1 cellular context compared by ENCODE assay signal in the genomic region with DNA sequence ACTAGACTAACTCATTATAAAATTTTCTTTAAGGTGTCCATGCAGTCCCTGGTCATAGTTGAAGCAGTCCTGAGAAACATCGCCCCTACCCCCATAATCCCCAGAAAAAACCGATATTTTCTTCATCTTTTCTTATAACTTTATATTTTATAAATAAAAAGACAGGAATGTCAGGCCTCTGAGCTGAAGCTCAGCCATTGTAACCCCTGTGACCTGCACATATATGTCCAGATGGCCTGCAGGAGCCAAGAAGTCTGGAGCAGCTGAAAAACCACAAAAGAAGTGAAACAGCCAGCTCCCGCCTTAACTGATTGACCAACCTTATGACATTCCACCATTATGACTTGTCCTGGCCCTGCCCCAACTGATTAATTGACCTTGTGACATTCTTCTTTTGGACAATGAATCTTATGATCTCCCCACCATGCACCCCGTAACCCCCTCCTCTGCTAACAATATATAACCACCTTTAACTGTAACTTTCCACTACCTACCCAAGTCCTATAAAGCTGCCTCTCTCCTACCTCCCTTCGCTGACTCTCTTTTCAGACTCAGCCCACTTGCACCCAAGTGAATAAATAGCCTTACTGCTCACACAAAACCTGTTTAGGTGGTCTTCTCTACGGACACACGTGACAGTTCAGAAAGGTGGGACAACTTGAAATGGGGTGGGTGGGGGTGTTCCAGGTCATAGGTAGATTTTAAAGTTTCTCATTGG.
A peak's percentile ranks its signal among the peaks of the same experiment; 100 is the strongest.
TF ChIP-seq lines count a peak whose summit lies in the region.
"Not testable (repeated sequence)": the region's sequence is repeated elsewhere in the genome, so short reads cannot be mapped to it uniquely, and the experiment has no call there.

No MANE protein-coding gene starts in this region.

TF ChIP-seq in K562, 482 proteins besides CTCF, POLR2A, EP300 and RAD21 (continued from another document and continues in another):
- TF ChIP-seq, protein P1, sequence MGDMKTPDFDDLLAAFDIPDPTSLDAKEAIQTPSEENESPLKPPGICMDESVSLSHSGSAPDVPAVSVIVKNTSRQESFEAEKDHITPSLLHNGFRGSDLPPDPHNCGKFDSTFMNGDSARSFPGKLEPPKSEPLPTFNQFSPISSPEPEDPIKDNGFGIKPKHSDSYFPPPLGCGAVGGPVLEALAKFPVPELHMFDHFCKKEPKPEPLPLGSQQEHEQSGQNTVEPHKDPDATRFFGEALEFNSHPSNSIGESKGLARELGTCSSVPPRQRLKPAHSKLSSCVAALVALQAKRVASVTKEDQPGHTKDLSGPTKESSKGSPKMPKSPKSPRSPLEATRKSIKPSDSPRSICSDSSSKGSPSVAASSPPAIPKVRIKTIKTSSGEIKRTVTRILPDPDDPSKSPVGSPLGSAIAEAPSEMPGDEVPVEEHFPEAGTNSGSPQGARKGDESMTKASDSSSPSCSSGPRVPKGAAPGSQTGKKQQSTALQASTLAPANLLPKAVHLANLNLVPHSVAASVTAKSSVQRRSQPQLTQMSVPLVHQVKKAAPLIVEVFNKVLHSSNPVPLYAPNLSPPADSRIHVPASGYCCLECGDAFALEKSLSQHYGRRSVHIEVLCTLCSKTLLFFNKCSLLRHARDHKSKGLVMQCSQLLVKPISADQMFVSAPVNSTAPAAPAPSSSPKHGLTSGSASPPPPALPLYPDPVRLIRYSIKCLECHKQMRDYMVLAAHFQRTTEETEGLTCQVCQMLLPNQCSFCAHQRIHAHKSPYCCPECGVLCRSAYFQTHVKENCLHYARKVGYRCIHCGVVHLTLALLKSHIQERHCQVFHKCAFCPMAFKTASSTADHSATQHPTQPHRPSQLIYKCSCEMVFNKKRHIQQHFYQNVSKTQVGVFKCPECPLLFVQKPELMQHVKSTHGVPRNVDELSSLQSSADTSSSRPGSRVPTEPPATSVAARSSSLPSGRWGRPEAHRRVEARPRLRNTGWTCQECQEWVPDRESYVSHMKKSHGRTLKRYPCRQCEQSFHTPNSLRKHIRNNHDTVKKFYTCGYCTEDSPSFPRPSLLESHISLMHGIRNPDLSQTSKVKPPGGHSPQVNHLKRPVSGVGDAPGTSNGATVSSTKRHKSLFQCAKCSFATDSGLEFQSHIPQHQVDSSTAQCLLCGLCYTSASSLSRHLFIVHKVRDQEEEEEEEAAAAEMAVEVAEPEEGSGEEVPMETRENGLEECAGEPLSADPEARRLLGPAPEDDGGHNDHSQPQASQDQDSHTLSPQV (IDR thresholded peaks at IDR 0.05): peak; percentile 97
- TF ChIP-seq, protein P2, sequence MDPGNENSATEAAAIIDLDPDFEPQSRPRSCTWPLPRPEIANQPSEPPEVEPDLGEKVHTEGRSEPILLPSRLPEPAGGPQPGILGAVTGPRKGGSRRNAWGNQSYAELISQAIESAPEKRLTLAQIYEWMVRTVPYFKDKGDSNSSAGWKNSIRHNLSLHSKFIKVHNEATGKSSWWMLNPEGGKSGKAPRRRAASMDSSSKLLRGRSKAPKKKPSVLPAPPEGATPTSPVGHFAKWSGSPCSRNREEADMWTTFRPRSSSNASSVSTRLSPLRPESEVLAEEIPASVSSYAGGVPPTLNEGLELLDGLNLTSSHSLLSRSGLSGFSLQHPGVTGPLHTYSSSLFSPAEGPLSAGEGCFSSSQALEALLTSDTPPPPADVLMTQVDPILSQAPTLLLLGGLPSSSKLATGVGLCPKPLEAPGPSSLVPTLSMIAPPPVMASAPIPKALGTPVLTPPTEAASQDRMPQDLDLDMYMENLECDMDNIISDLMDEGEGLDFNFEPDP (CRISPR knock-in tag; IDR thresholded peaks at IDR 0.05): peak; percentile 33; the same call in 1 of the 2 replicates
- TF ChIP-seq KLF13 (tag; IDR thresholded peaks at IDR 0.05; ENCODE audit: borderline replicate concordance, low read depth): 0 out of 2 replicates have a peak, but pooled peaks have one; percentile 3
- peak; percentile 54; the same call in 1 of the 2 replicates for TF ChIP-seq TRIM28 (IDR thresholded peaks at IDR 0.05)
- peak; percentile 56 for TF ChIP-seq CREM (IDR thresholded peaks at IDR 0.05; ENCODE audit: low read depth)
- TF ChIP-seq SMARCE1 (IDR thresholded peaks at IDR 0.05): peak; percentile 80
- peak; percentile 70; the same call in 1 of the 2 replicates for TF ChIP-seq BACH1 (tag; IDR thresholded peaks at IDR 0.05)
- TF ChIP-seq, protein P3, sequence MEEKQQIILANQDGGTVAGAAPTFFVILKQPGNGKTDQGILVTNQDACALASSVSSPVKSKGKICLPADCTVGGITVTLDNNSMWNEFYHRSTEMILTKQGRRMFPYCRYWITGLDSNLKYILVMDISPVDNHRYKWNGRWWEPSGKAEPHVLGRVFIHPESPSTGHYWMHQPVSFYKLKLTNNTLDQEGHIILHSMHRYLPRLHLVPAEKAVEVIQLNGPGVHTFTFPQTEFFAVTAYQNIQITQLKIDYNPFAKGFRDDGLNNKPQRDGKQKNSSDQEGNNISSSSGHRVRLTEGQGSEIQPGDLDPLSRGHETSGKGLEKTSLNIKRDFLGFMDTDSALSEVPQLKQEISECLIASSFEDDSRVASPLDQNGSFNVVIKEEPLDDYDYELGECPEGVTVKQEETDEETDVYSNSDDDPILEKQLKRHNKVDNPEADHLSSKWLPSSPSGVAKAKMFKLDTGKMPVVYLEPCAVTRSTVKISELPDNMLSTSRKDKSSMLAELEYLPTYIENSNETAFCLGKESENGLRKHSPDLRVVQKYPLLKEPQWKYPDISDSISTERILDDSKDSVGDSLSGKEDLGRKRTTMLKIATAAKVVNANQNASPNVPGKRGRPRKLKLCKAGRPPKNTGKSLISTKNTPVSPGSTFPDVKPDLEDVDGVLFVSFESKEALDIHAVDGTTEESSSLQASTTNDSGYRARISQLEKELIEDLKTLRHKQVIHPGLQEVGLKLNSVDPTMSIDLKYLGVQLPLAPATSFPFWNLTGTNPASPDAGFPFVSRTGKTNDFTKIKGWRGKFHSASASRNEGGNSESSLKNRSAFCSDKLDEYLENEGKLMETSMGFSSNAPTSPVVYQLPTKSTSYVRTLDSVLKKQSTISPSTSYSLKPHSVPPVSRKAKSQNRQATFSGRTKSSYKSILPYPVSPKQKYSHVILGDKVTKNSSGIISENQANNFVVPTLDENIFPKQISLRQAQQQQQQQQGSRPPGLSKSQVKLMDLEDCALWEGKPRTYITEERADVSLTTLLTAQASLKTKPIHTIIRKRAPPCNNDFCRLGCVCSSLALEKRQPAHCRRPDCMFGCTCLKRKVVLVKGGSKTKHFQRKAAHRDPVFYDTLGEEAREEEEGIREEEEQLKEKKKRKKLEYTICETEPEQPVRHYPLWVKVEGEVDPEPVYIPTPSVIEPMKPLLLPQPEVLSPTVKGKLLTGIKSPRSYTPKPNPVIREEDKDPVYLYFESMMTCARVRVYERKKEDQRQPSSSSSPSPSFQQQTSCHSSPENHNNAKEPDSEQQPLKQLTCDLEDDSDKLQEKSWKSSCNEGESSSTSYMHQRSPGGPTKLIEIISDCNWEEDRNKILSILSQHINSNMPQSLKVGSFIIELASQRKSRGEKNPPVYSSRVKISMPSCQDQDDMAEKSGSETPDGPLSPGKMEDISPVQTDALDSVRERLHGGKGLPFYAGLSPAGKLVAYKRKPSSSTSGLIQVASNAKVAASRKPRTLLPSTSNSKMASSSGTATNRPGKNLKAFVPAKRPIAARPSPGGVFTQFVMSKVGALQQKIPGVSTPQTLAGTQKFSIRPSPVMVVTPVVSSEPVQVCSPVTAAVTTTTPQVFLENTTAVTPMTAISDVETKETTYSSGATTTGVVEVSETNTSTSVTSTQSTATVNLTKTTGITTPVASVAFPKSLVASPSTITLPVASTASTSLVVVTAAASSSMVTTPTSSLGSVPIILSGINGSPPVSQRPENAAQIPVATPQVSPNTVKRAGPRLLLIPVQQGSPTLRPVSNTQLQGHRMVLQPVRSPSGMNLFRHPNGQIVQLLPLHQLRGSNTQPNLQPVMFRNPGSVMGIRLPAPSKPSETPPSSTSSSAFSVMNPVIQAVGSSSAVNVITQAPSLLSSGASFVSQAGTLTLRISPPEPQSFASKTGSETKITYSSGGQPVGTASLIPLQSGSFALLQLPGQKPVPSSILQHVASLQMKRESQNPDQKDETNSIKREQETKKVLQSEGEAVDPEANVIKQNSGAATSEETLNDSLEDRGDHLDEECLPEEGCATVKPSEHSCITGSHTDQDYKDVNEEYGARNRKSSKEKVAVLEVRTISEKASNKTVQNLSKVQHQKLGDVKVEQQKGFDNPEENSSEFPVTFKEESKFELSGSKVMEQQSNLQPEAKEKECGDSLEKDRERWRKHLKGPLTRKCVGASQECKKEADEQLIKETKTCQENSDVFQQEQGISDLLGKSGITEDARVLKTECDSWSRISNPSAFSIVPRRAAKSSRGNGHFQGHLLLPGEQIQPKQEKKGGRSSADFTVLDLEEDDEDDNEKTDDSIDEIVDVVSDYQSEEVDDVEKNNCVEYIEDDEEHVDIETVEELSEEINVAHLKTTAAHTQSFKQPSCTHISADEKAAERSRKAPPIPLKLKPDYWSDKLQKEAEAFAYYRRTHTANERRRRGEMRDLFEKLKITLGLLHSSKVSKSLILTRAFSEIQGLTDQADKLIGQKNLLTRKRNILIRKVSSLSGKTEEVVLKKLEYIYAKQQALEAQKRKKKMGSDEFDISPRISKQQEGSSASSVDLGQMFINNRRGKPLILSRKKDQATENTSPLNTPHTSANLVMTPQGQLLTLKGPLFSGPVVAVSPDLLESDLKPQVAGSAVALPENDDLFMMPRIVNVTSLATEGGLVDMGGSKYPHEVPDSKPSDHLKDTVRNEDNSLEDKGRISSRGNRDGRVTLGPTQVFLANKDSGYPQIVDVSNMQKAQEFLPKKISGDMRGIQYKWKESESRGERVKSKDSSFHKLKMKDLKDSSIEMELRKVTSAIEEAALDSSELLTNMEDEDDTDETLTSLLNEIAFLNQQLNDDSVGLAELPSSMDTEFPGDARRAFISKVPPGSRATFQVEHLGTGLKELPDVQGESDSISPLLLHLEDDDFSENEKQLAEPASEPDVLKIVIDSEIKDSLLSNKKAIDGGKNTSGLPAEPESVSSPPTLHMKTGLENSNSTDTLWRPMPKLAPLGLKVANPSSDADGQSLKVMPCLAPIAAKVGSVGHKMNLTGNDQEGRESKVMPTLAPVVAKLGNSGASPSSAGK (IDR thresholded peaks at IDR 0.05): peak; percentile 62; the same call in 1 of the 2 replicates
- TF ChIP-seq NR2C1 (IDR thresholded peaks at IDR 0.05): peak; percentile 71; the same call in 1 of the 2 replicates
- TF ChIP-seq NR2C1 (tag; IDR thresholded peaks at IDR 0.05): peak; percentile 88
- TF ChIP-seq ZNF445 (CRISPR knock-in tag; IDR thresholded peaks at IDR 0.05; ENCODE audit: low read depth): peak; percentile 85; the same call in 1 of the 2 replicates
- 0 out of 2 replicates have a peak, but pooled peaks have one; percentile 63 for TF ChIP-seq SMARCA4 (IDR thresholded peaks at IDR 0.05)
- peak; percentile 73; the same call in 1 of the 2 replicates for TF ChIP-seq HDAC2 (IDR thresholded peaks at IDR 0.05)
- TF ChIP-seq ZNF175 (CRISPR knock-in tag; IDR thresholded peaks at IDR 0.05; ENCODE audit: low read depth): 0 out of 2 replicates have a peak, but pooled peaks have one; percentile 46
- peak; percentile 80 for TF ChIP-seq TCFL5 (CRISPR knock-in tag; conservative IDR thresholded peaks at IDR 0.05)
- TF ChIP-seq, protein P4, sequence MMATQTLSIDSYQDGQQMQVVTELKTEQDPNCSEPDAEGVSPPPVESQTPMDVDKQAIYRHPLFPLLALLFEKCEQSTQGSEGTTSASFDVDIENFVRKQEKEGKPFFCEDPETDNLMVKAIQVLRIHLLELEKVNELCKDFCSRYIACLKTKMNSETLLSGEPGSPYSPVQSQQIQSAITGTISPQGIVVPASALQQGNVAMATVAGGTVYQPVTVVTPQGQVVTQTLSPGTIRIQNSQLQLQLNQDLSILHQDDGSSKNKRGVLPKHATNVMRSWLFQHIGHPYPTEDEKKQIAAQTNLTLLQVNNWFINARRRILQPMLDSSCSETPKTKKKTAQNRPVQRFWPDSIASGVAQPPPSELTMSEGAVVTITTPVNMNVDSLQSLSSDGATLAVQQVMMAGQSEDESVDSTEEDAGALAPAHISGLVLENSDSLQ (IDR thresholded peaks at IDR 0.05): peak; percentile 86
- peak; percentile 79; the same call in 1 of the 2 replicates for TF ChIP-seq ZNF444 (CRISPR knock-in tag; IDR thresholded peaks at IDR 0.05)
- peak; percentile 27; the same call in 1 of the 2 replicates for TF ChIP-seq POLR2AphosphoS5 (IDR thresholded peaks at IDR 0.05; ENCODE audit: control insufficient read depth, insufficient read depth, low read depth, low read length)
- peak; percentile 68; the same call in 1 of the 2 replicates for TF ChIP-seq BCL6 (CRISPR knock-in tag; IDR thresholded peaks at IDR 0.05)
- TF ChIP-seq MEIS2 (IDR thresholded peaks at IDR 0.05; ENCODE audit: partially characterized antibody): peak; percentile 92
- TF ChIP-seq, protein P5, sequence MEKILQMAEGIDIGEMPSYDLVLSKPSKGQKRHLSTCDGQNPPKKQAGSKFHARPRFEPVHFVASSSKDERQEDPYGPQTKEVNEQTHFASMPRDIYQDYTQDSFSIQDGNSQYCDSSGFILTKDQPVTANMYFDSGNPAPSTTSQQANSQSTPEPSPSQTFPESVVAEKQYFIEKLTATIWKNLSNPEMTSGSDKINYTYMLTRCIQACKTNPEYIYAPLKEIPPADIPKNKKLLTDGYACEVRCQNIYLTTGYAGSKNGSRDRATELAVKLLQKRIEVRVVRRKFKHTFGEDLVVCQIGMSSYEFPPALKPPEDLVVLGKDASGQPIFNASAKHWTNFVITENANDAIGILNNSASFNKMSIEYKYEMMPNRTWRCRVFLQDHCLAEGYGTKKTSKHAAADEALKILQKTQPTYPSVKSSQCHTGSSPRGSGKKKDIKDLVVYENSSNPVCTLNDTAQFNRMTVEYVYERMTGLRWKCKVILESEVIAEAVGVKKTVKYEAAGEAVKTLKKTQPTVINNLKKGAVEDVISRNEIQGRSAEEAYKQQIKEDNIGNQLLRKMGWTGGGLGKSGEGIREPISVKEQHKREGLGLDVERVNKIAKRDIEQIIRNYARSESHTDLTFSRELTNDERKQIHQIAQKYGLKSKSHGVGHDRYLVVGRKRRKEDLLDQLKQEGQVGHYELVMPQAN (IDR thresholded peaks at IDR 0.05; ENCODE audit: borderline replicate concordance): peak; percentile 42; the same call in 1 of the 2 replicates
- not testable (repeated sequence) for TF ChIP-seq NR2C2 (CRISPR knock-in tag; IDR thresholded peaks at IDR 0.05)
- TF ChIP-seq NR2C2 (tag; IDR thresholded peaks at IDR 0.05): peak; percentile 92
- TF ChIP-seq STAT5B (CRISPR knock-in tag; IDR thresholded peaks at IDR 0.05): 0 out of 2 replicates have a peak, but pooled peaks have one; percentile 62
- peak; percentile 74 to 83; a peak in 3 of 4 replicates for TF ChIP-seq KDM1A (IDR thresholded peaks at IDR 0.05)
- peak; percentile 43 for TF ChIP-seq NCOR1 (IDR thresholded peaks at IDR 0.05)
- TF ChIP-seq, protein P6, sequence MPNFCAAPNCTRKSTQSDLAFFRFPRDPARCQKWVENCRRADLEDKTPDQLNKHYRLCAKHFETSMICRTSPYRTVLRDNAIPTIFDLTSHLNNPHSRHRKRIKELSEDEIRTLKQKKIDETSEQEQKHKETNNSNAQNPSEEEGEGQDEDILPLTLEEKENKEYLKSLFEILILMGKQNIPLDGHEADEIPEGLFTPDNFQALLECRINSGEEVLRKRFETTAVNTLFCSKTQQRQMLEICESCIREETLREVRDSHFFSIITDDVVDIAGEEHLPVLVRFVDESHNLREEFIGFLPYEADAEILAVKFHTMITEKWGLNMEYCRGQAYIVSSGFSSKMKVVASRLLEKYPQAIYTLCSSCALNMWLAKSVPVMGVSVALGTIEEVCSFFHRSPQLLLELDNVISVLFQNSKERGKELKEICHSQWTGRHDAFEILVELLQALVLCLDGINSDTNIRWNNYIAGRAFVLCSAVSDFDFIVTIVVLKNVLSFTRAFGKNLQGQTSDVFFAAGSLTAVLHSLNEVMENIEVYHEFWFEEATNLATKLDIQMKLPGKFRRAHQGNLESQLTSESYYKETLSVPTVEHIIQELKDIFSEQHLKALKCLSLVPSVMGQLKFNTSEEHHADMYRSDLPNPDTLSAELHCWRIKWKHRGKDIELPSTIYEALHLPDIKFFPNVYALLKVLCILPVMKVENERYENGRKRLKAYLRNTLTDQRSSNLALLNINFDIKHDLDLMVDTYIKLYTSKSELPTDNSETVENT (CRISPR knock-in tag; IDR thresholded peaks at IDR 0.05): 0 out of 2 replicates have a peak, but pooled peaks have one; percentile 9
